In the genomic region with DNA sequence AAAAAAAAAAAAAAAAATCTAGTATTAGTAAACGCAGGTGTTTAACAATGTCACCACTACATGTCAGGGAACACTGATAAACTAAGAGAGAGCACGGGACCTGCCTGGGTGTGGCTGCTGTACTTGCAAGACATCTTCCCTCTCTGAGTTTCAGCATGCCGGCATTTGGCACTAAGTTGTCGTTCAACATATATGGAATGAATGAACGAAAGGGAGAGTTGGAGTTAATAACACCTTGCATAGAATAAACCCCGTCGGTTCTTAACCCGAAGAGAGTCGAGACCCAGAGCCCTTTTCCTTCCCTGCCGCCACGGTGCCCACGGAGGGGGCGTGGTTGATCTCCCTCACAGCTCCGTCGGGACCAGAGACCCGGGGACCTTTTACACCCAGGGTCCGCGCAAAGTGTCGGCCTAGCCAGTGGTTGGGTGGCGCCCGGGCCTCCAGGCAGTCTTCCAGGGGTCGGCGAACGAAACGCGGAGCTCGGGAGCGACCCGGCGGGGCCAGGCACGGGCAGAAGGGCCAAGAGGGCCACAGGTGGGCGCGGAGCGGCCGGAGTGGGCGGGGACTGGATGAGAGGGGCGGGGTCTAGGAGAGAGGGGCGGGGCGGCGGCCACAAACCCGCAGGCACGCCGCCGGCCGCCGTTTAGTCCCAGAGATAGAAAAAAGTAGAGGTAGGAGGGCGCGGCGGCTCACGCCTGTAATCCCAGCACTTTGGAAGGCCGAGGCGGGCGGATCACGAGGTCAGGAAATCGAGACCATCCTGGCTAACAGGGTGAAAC, we compare ENCODE assay signal across 1 cellular context.
A peak's percentile ranks its signal among the peaks of the same experiment; 100 is the strongest.
TF ChIP-seq lines count a peak whose summit lies in the region.

No MANE protein-coding gene starts in this region.

TF ChIP-seq in HepG2, 621 proteins besides CTCF, POLR2A, EP300 and RAD21 (continued from another document and continues in another):
- TF ChIP-seq, protein P1, sequence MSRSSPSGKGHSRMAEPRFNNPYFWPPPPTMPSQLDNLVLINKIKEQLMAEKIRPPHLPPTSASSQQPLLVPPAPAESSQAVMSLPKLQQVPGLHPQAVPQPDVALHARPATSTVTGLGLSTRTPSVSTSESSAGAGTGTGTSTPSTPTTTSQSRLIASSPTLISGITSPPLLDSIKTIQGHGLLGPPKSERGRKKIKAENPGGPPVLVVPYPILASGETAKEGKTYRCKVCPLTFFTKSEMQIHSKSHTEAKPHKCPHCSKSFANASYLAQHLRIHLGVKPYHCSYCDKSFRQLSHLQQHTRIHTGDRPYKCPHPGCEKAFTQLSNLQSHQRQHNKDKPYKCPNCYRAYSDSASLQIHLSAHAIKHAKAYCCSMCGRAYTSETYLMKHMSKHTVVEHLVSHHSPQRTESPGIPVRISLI (CRISPR knock-in tag; IDR thresholded peaks at IDR 0.05; ENCODE audit: borderline replicate concordance), result 0 out of 2 replicates have a peak, but pooled peaks have one; percentile 12
- TF ChIP-seq, protein P2, sequence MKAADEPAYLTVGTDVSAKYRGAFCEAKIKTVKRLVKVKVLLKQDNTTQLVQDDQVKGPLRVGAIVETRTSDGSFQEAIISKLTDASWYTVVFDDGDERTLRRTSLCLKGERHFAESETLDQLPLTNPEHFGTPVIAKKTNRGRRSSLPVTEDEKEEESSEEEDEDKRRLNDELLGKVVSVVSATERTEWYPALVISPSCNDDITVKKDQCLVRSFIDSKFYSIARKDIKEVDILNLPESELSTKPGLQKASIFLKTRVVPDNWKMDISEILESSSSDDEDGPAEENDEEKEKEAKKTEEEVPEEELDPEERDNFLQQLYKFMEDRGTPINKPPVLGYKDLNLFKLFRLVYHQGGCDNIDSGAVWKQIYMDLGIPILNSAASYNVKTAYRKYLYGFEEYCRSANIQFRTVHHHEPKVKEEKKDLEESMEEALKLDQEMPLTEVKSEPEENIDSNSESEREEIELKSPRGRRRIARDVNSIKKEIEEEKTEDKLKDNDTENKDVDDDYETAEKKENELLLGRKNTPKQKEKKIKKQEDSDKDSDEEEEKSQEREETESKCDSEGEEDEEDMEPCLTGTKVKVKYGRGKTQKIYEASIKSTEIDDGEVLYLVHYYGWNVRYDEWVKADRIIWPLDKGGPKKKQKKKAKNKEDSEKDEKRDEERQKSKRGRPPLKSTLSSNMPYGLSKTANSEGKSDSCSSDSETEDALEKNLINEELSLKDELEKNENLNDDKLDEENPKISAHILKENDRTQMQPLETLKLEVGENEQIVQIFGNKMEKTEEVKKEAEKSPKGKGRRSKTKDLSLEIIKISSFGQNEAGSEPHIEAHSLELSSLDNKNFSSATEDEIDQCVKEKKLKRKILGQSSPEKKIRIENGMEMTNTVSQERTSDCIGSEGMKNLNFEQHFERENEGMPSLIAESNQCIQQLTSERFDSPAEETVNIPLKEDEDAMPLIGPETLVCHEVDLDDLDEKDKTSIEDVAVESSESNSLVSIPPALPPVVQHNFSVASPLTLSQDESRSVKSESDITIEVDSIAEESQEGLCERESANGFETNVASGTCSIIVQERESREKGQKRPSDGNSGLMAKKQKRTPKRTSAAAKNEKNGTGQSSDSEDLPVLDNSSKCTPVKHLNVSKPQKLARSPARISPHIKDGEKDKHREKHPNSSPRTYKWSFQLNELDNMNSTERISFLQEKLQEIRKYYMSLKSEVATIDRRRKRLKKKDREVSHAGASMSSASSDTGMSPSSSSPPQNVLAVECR (CRISPR knock-in tag; IDR thresholded peaks at IDR 0.05; ENCODE audit: borderline replicate concordance), result peak; percentile 23; the same call in 1 of the 2 replicates
- TF ChIP-seq ZNF296 (CRISPR knock-in tag; conservative IDR thresholded peaks at IDR 0.05), result no peak
- no peak for TF ChIP-seq SMARCE1 (IDR thresholded peaks at IDR 0.05; ENCODE audit: borderline replicate concordance)
- TF ChIP-seq ZNF777 (CRISPR knock-in tag; IDR thresholded peaks at IDR 0.05), result 0 out of 2 replicates have a peak, but pooled peaks have one; percentile 18
- peak; percentile 13; the same call in 1 of the 2 replicates for TF ChIP-seq ZNF556 (CRISPR knock-in tag; IDR thresholded peaks at IDR 0.05; ENCODE audit: borderline replicate concordance)
- 0 out of 2 replicates have a peak, but pooled peaks have one; percentile 3 for TF ChIP-seq HDAC1 (CRISPR knock-in tag; IDR thresholded peaks at IDR 0.05)
- TF ChIP-seq MAZ (IDR thresholded peaks at IDR 0.05; ENCODE audit: borderline replicate concordance, low read depth, low read length), result no peak
- peak; percentile 71; the same call in 1 of the 2 replicates for TF ChIP-seq MAZ (CRISPR knock-in tag; IDR thresholded peaks at IDR 0.05; ENCODE audit: low read depth)
- TF ChIP-seq MXI1 (IDR thresholded peaks at IDR 0.05; ENCODE audit: borderline replicate concordance, low read depth, low read length), result peak; percentile 52; the same call in 1 of the 3 replicates
- TF ChIP-seq MYC (CRISPR knock-in tag; IDR thresholded peaks at IDR 0.05; ENCODE audit: borderline replicate concordance), result peak; percentile 39; the same call in 1 of the 2 replicates
- TF ChIP-seq, protein P3, sequence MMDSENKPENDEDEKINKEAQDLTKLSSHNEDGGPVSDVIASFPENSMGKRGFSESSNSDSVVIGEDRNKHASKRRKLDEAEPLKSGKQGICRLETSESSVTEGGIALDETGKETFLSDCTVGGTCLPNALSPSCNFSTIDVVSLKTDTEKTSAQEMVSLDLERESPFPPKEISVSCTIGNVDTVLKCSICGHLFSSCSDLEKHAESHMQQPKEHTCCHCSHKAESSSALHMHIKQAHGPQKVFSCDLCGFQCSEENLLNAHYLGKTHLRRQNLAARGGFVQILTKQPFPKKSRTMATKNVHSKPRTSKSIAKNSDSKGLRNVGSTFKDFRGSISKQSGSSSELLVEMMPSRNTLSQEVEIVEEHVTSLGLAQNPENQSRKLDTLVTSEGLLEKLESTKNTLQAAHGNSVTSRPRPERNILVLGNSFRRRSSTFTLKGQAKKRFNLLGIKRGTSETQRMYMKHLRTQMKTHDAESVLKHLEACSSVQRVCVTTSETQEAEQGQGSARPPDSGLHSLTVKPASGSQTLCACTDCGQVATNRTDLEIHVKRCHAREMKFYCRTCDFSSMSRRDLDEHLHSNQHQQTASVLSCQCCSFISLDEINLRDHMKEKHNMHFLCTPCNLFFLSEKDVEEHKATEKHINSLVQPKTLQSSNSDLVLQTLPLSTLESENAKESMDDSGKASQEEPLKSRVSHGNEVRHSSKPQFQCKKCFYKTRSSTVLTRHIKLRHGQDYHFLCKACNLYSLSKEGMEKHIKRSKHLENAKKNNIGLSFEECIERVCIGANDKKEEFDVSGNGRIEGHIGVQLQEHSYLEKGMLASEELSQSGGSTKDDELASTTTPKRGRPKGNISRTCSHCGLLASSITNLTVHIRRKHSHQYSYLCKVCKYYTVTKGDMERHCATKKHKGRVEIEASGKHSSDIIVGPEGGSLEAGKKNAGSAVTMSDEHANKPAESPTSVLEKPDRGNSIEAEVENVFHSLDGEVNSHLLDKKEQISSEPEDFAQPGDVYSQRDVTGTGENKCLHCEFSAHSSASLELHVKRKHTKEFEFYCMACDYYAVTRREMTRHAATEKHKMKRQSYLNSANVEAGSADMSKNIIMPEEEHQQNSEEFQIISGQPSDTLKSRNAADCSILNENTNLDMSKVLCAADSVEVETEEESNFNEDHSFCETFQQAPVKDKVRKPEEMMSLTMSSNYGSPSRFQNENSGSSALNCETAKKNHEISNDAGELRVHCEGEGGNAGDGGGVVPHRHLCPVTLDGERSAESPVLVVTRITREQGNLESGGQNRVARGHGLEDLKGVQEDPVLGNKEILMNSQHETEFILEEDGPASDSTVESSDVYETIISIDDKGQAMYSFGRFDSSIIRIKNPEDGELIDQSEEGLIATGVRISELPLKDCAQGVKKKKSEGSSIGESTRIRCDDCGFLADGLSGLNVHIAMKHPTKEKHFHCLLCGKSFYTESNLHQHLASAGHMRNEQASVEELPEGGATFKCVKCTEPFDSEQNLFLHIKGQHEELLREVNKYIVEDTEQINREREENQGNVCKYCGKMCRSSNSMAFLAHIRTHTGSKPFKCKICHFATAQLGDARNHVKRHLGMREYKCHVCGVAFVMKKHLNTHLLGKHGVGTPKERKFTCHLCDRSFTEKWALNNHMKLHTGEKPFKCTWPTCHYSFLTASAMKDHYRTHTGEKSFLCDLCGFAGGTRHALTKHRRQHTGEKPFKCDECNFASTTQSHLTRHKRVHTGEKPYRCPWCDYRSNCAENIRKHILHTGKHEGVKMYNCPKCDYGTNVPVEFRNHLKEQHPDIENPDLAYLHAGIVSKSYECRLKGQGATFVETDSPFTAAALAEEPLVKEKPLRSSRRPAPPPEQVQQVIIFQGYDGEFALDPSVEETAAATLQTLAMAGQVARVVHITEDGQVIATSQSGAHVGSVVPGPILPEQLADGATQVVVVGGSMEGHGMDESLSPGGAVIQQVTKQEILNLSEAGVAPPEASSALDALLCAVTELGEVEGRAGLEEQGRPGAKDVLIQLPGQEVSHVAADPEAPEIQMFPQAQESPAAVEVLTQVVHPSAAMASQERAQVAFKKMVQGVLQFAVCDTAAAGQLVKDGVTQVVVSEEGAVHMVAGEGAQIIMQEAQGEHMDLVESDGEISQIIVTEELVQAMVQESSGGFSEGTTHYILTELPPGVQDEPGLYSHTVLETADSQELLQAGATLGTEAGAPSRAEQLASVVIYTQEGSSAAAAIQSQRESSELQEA (CRISPR knock-in tag; IDR thresholded peaks at IDR 0.05; ENCODE audit: not compliant biosample characterization), result peak; percentile 6
- TF ChIP-seq TOE1 (CRISPR knock-in tag; IDR thresholded peaks at IDR 0.05), result 0 out of 2 replicates have a peak, but pooled peaks have one; percentile 4
- TF ChIP-seq ZNF253 (CRISPR knock-in tag; IDR thresholded peaks at IDR 0.05; ENCODE audit: borderline replicate concordance), result 0 out of 2 replicates have a peak, but pooled peaks have one; percentile 63
- TF ChIP-seq, protein P4, sequence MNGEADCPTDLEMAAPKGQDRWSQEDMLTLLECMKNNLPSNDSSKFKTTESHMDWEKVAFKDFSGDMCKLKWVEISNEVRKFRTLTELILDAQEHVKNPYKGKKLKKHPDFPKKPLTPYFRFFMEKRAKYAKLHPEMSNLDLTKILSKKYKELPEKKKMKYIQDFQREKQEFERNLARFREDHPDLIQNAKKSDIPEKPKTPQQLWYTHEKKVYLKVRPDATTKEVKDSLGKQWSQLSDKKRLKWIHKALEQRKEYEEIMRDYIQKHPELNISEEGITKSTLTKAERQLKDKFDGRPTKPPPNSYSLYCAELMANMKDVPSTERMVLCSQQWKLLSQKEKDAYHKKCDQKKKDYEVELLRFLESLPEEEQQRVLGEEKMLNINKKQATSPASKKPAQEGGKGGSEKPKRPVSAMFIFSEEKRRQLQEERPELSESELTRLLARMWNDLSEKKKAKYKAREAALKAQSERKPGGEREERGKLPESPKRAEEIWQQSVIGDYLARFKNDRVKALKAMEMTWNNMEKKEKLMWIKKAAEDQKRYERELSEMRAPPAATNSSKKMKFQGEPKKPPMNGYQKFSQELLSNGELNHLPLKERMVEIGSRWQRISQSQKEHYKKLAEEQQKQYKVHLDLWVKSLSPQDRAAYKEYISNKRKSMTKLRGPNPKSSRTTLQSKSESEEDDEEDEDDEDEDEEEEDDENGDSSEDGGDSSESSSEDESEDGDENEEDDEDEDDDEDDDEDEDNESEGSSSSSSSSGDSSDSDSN (CRISPR knock-in tag; IDR thresholded peaks at IDR 0.05), result peak; percentile 19; the same call in 1 of the 2 replicates
- TF ChIP-seq GLI4 (CRISPR knock-in tag; IDR thresholded peaks at IDR 0.05; ENCODE audit: borderline replicate concordance), result 0 out of 2 replicates have a peak, but pooled peaks have one; percentile 2
- no peak for TF ChIP-seq RFX5 (IDR thresholded peaks at IDR 0.05; ENCODE audit: low read depth, low read length)
- no peak for TF ChIP-seq JUN (CRISPR knock-in tag; IDR thresholded peaks at IDR 0.05)
- TF ChIP-seq KLF15 (CRISPR knock-in tag; IDR thresholded peaks at IDR 0.05; ENCODE audit: borderline replicate concordance), result 0 out of 2 replicates have a peak, but pooled peaks have one; percentile 6
- TF ChIP-seq ZFX (CRISPR knock-in tag; IDR thresholded peaks at IDR 0.05; ENCODE audit: low read depth), result peak; percentile 79
- TF ChIP-seq ZFY (CRISPR knock-in tag; IDR thresholded peaks at IDR 0.05), result peak; percentile 78; the same call in 1 of the 2 replicates
- TF ChIP-seq ZMYM2 (CRISPR knock-in tag; IDR thresholded peaks at IDR 0.05), result peak; percentile 60; the same call in 1 of the 2 replicates
- peak; percentile 57; the same call in 1 of the 2 replicates for TF ChIP-seq ZNF768 (CRISPR knock-in tag; IDR thresholded peaks at IDR 0.05)
- no peak for TF ChIP-seq NONO (IDR thresholded peaks at IDR 0.05)
- TF ChIP-seq NONO (CRISPR knock-in tag; conservative IDR thresholded peaks at IDR 0.05), result peak; percentile 45; the same call in 1 of the 2 replicates
- TF ChIP-seq SP4 (CRISPR knock-in tag; IDR thresholded peaks at IDR 0.05), result peak; percentile 43; the same call in 1 of the 2 replicates
- TF ChIP-seq, protein P5, sequence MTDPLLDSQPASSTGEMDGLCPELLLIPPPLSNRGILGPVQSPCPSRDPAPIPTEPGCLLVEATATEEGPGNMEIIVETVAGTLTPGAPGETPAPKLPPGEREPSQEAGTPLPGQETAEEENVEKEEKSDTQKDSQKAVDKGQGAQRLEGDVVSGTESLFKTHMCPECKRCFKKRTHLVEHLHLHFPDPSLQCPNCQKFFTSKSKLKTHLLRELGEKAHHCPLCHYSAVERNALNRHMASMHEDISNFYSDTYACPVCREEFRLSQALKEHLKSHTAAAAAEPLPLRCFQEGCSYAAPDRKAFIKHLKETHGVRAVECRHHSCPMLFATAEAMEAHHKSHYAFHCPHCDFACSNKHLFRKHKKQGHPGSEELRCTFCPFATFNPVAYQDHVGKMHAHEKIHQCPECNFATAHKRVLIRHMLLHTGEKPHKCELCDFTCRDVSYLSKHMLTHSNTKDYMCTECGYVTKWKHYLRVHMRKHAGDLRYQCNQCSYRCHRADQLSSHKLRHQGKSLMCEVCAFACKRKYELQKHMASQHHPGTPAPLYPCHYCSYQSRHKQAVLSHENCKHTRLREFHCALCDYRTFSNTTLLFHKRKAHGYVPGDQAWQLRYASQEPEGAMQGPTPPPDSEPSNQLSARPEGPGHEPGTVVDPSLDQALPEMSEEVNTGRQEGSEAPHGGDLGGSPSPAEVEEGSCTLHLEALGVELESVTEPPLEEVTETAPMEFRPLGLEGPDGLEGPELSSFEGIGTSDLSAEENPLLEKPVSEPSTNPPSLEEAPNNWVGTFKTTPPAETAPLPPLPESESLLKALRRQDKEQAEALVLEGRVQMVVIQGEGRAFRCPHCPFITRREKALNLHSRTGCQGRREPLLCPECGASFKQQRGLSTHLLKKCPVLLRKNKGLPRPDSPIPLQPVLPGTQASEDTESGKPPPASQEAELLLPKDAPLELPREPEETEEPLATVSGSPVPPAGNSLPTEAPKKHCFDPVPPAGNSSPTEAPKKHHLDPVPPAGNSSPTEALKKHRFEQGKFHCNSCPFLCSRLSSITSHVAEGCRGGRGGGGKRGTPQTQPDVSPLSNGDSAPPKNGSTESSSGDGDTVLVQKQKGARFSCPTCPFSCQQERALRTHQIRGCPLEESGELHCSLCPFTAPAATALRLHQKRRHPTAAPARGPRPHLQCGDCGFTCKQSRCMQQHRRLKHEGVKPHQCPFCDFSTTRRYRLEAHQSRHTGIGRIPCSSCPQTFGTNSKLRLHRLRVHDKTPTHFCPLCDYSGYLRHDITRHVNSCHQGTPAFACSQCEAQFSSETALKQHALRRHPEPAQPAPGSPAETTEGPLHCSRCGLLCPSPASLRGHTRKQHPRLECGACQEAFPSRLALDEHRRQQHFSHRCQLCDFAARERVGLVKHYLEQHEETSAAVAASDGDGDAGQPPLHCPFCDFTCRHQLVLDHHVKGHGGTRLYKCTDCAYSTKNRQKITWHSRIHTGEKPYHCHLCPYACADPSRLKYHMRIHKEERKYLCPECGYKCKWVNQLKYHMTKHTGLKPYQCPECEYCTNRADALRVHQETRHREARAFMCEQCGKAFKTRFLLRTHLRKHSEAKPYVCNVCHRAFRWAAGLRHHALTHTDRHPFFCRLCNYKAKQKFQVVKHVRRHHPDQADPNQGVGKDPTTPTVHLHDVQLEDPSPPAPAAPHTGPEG (CRISPR knock-in tag; IDR thresholded peaks at IDR 0.05), result no peak
- TF ChIP-seq PHF8 (CRISPR knock-in tag; IDR thresholded peaks at IDR 0.05), result peak; percentile 77
- TF ChIP-seq ZNF430 (CRISPR knock-in tag; IDR thresholded peaks at IDR 0.05), result 0 out of 2 replicates have a peak, but pooled peaks have one; percentile 49
- peak; percentile 62 for TF ChIP-seq SNAPC2 (CRISPR knock-in tag; IDR thresholded peaks at IDR 0.05)
